17 cellular contexts compared by ENCODE assay signal in genomic region chr3:41574900-41575299, GRCh38.
DNase-seq lines count a peak whose midpoint lies in the region; ATAC-seq and TF ChIP-seq lines count a peak whose summit lies in the region.
"Had no signal": no experiment of that assay in that cellular context is flagged by ENCODE, and none has a peak within 500 bp of the region (broad histone marks: within the 10 kb centered on the region; RNA-seq: fewer than 3 reads in every experiment).

No MANE protein-coding gene starts in this region.

- peaks cover 17% of the 10 kb centered on the region for H3K36me3 Mint-ChIP-seq in T-cell
- H3K36me3 Mint-ChIP-seq: natural killer cell treated with Interleukin-12 subunit alpha and Interleukin-12 subunit beta and Interleukin-15 and Interleukin-18, amount 100 ng/mL, for 72 hours had no signal

- H3K9me3 ChIP-seq in SK-N-SH (no peaks in the 10 kb centered on the region), PC-3 (ENCODE audit: low read length) (no peaks in the 10 kb centered on the region)
- H3K9me3 ChIP-seq: left lung had no signal

- no peaks in the 10 kb centered on the region for H3K79me2 ChIP-seq in SK-N-SH (ENCODE audit: insufficient read depth)
- no peaks in the 10 kb centered on the region for H3K79me2 ChIP-seq in PC-3 (ENCODE audit: low read length)

- ATAC-seq in SK-N-SH treated with all-trans-retinoic acid at 6 μM for 48 hours = no peak
- no peak for ATAC-seq in PC-3
- ATAC-seq in HG02763 (IDR thresholded peaks at IDR 0.05; ENCODE audit: unreplicated experiment) = no peak
- no peak for ATAC-seq in T-cell (replicated peaks in 1 of 4)
- ATAC-seq: left lung; natural killer cell treated with Interleukin-12 subunit alpha and Interleukin-12 subunit beta and Interleukin-15 and Interleukin-18, amount 100 ng/mL, for 72 hours had no signal

- peaks cover 0 to 5% (median 0%) of the 10 kb centered on the region in 3 donors for H3K9me3 Mint-ChIP-seq in T-cell
- H3K9me3 Mint-ChIP-seq: natural killer cell treated with Interleukin-12 subunit alpha and Interleukin-12 subunit beta and Interleukin-15 and Interleukin-18, amount 100 ng/mL, for 72 hours; T-helper 1 cell treated with Interleukin-12 subunit alpha and Interleukin-12 subunit beta and Interleukin-4 antibody, amounts not matched to agents 30 μg/mL and 1 μg/mL, for 36 hours had no signal

- H3K4me2 ChIP-seq in SK-N-SH = no peak overlapping the region
- H3K4me2 ChIP-seq in PC-3 (ENCODE audit: low read length) = no peak overlapping the region
- H3K4me2 ChIP-seq: PC-9 had no signal

- no peak overlapping the region for H3K4me3 ChIP-seq in SK-N-SH (ENCODE audit: low read depth in 2 of 2, low read length in 1 of 2)
- H3K4me3 ChIP-seq in PC-3 (ENCODE audit: low read length) = no peak overlapping the region
- H3K4me3 ChIP-seq: left lung, PC-9 had no signal

- TF ChIP-seq CTCF in SK-N-SH (IDR thresholded peaks at IDR 0.05) (no peak), PC-3 (conservative IDR thresholded peaks at IDR 0.05; ENCODE audit: low read depth, low read length) (peak; percentile 55)

- H2AFZ ChIP-seq in SK-N-SH (ENCODE audit: low read depth) (no peak overlapping the region), PC-3 (ENCODE audit: low read length) (no peak overlapping the region)
- H2AFZ ChIP-seq: PC-9 had no signal

- H3K4me1 ChIP-seq in SK-N-SH (ENCODE audit: control insufficient read depth in 1 of 2, insufficient read depth in 2 of 2, low read depth in 1 of 2, low read length in 1 of 2) = peaks cover 0 to 18% of the 10 kb centered on the region in 2 experiments; a peak in 2 of 4 replicates
- H3K4me1 ChIP-seq in PC-3 (ENCODE audit: insufficient read depth, low read length) = no peaks in the 10 kb centered on the region
- H3K4me1 ChIP-seq: left lung had no signal

- TF ChIP-seq EP300 in SK-N-SH (IDR thresholded peaks at IDR 0.05; ENCODE audit: borderline replicate concordance in 1 of 2, low read depth in 1 of 2, low read length in 1 of 2) = no peak

- H3K27me3 ChIP-seq in SK-N-SH (ENCODE audit: insufficient read depth) = no peaks in the 10 kb centered on the region
- no peaks in the 10 kb centered on the region for H3K27me3 ChIP-seq in PC-3 (ENCODE audit: low read length)
- H3K27me3 ChIP-seq: left lung had no signal

- H3K4me3 Mint-ChIP-seq in T-cell = no peak overlapping the region
- H3K4me3 Mint-ChIP-seq: natural killer cell treated with Interleukin-12 subunit alpha and Interleukin-12 subunit beta and Interleukin-15 and Interleukin-18, amount 100 ng/mL, for 72 hours; T-helper 1 cell treated with Interleukin-12 subunit alpha and Interleukin-12 subunit beta and Interleukin-4 antibody, amounts not matched to agents 30 μg/mL and 1 μg/mL, for 36 hours had no signal

- no peaks in the 10 kb centered on the region for H3K27me3 Mint-ChIP-seq in T-cell
- H3K27me3 Mint-ChIP-seq: natural killer cell treated with Interleukin-12 subunit alpha and Interleukin-12 subunit beta and Interleukin-15 and Interleukin-18, amount 100 ng/mL, for 72 hours had no signal

- H4K20me1 ChIP-seq in SK-N-SH (ENCODE audit: insufficient read depth) = no peaks in the 10 kb centered on the region
- H4K20me1 ChIP-seq in PC-3 (ENCODE audit: low read length) = no peaks in the 10 kb centered on the region

- H3K36me3 ChIP-seq in SK-N-SH (replicated peaks in 1 of 2; ENCODE audit: control insufficient read depth in 1 of 2, insufficient read depth in 2 of 2, low read length in 1 of 2) (no peaks in the 10 kb centered on the region), PC-3 (ENCODE audit: low read depth, low read length) (no peaks in the 10 kb centered on the region)
- H3K36me3 ChIP-seq: left lung had no signal

- no peak overlapping the region for H3K27ac Mint-ChIP-seq in T-cell
- H3K27ac Mint-ChIP-seq: natural killer cell treated with Interleukin-12 subunit alpha and Interleukin-12 subunit beta and Interleukin-15 and Interleukin-18, amount 100 ng/mL, for 72 hours; T-helper 1 cell treated with Interleukin-12 subunit alpha and Interleukin-12 subunit beta and Interleukin-4 antibody, amounts not matched to agents 30 μg/mL and 1 μg/mL, for 36 hours had no signal

- intact Hi-C loops in PC-3 (cut with micrococcal nuclease) = no loop called here

- no peaks in the 10 kb centered on the region for H3K4me1 Mint-ChIP-seq in T-cell

- POLR2A ChIA-PET in SK-N-SH (lab: Yijun Ruan, JAX) = no interaction called here
- POLR2A ChIA-PET in PC-3 (lab: Charles Lee; ENCODE audit: unreplicated experiment) = no interaction called here
- POLR2A ChIA-PET in T-cell (lab: Charles Lee) = interaction anchor here in 1 of 2 donors (0.7 kb wide), 1 partner anchor 941 kb away, joined by 8 read pairs; no protein-coding TSS in a partner anchor

- DNase-seq in SK-N-SH (no peak), PC-3 (peak; percentile 23), fibroblast of peridontal ligament (ENCODE audit: extremely low read depth) (peak; percentile 9), stromal cell of bone marrow (ENCODE audit: low read depth) (peak; percentile 2), T-cell (no peak)
- DNase-seq in stimulated activated naive CD4-positive, alpha-beta T cell treated with Interleukin-2 at 50 U/mL for 16 hours (lab: John Stamatoyannopoulos, UW) = no peak
- DNase-seq: ACHN; activated CD4-positive, alpha-beta T cell treated with anti-CD3 and anti-CD28 coated beads for 4 hours; COR-L47; left lung; NCI-H2171 treated with DMSO at 0.1 percent for 48 hours; PC-9; stimulated activated CD4-positive, alpha-beta T cell treated with anti-CD3 and anti-CD28 coated beads, Interleukin-4, amount 100 ng/mL, for 24 hours had no signal

- no peak overlapping the region for H3K9ac ChIP-seq in SK-N-SH
- no peak overlapping the region for H3K9ac ChIP-seq in PC-3 (ENCODE audit: low read length)

- H3F3A ChIP-seq in SK-N-SH (replicated peaks; ENCODE audit: insufficient read depth) (no peaks in the 10 kb centered on the region), PC-3 (ENCODE audit: low read length, unreplicated experiment) (no peaks in the 10 kb centered on the region)

- WGBS in SK-N-SH (ENCODE audit: low lambda C conversion rate) = 60% methylated on average over 2 of the region's 2 CpGs

- BruUV-seq in PC-3 (replicated peaks; lab: Mats Ljungman, UMichigan) = no TSS peak

- CTCF ChIA-PET in SK-N-SH (lab: Yijun Ruan, JAX) (interaction anchor here (1.3 kb wide), 1 partner anchor 994 kb away, joined by 5 read pairs; no protein-coding TSS in a partner anchor), PC-3 (lab: Charles Lee) (no interaction called here), T-cell (lab: Charles Lee) (no interaction called here)

- peak; percentile 49; the same call in 1 of the 2 replicates for TF ChIP-seq RAD21 in SK-N-SH (IDR thresholded peaks at IDR 0.05; ENCODE audit: low read length)

- H3K9me2 ChIP-seq in SK-N-SH (no peaks in the 10 kb centered on the region), PC-3 (replicated peaks; ENCODE audit: low read length) (no peaks in the 10 kb centered on the region)

- H3K27ac ChIP-seq in SK-N-SH (ENCODE audit: low read depth in 2 of 2, low read length in 1 of 2) (no peak overlapping the region), PC-3 (ENCODE audit: low read length) (no peak overlapping the region)
- H3K27ac ChIP-seq: left lung, PC-9 had no signal

TF ChIP-seq in SK-N-SH, 30 proteins besides CTCF, POLR2A, EP300 and RAD21:
- TF ChIP-seq CHD2 (IDR thresholded peaks at IDR 0.05; ENCODE audit: low read length, partially characterized antibody) (no peak), FOXM1 (IDR thresholded peaks at IDR 0.05; ENCODE audit: low read depth) (no peak), RCOR1 (IDR thresholded peaks at IDR 0.05; ENCODE audit: low read length) (no peak), NRF1 (IDR thresholded peaks at IDR 0.05; ENCODE audit: low read depth, low read length) (no peak), TCF12 (IDR thresholded peaks at IDR 0.05) (no peak), TEAD4 (IDR thresholded peaks at IDR 0.05; ENCODE audit: borderline replicate concordance, insufficient read depth) (no peak), FOSL2 (IDR thresholded peaks at IDR 0.05; ENCODE audit: borderline replicate concordance, low read depth) (no peak)
TF ChIP-seq in SK-N-SH: peak in this region for 0.

TF ChIP-seq in SK-N-SH treated with all-trans-retinoic acid at 6 μM for 48 hours, 23 proteins besides CTCF, POLR2A, EP300 and RAD21:
- TF ChIP-seq ARNTL (CRISPR knock-in tag; IDR thresholded peaks at IDR 0.05; ENCODE audit: borderline replicate concordance, low read depth) = no peak

Comparison
In these comparisons a context has a peak if more than half of its experiments do, and no peak if none do; other contexts are left out.
1. DNase-seq: peak in PC-3 (single experiment), fibroblast of peridontal ligament (single experiment) and stromal cell of bone marrow (single experiment); none in SK-N-SH (single experiment), T-cell (0 of 34) and stimulated activated naive CD4-positive, alpha-beta T cell treated with Interleukin-2 at 50 U/mL for 16 hours (single experiment).